In the genomic region with DNA sequence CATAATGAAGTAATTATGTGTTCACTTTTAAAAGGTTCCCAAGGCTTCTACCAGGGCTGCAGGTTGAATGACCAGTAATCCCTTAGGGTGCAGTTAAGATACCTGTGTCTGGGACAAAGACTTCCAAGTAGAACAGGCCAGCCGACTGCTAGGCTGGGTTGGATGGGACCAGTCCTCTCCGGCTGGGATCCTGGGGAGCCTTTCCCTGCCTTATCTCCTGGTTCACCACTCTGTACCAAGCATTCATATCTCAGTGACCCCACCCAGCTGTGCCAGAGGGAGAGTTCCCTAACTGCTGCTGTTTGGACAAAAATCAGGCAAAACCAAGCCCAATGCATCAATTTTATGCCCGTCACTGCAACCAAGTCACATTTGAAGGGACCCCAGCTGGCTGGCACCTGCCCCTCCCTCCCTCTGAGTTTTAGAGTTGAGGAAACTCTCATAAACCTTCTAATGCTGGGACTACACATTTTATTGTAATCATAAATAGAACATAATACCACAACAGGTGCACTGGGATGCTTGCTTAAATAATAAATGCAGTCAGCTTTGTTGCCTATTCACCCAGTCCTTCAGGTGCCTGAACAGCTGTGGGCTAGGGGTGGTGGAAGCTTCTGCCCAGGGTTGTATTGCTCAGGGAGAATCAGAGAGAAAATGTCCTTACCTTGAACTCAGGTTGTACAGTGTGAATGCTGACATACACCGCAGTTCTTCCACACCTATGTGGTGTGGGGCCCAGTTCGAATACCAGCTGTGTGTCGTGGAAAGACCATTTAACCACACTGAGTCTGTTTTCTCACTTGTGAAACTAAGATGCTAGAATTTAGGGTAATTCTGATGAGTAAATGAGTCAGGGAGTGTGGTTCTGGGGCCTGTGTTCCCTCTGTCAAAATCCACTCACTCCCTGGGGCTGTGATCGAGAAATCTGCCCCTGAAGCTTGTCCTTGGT, we compare ENCODE assay signal across 11 cellular contexts.
DNase-seq lines count a peak whose midpoint lies in the region; ATAC-seq, FAIRE-seq and TF ChIP-seq lines count a peak whose summit lies in the region.
"Had no signal": no experiment of that assay in that cellular context is flagged by ENCODE, and none has a peak within 500 bp of the region (broad histone marks: within the 10 kb centered on the region; RNA-seq: fewer than 3 reads in every experiment).

No MANE protein-coding gene starts in this region.

- no peak overlapping the region for H2AFZ ChIP-seq in KMS-11 (ENCODE audit: low read depth)

- H3K27me3 ChIP-seq in KMS-11 (ENCODE audit: insufficient read depth, low read depth) (no peaks in the 10 kb centered on the region), uterus (no peaks in the 10 kb centered on the region)
- H3K27me3 ChIP-seq: breast epithelium, right lobe of liver had no signal

- no peak for TF ChIP-seq POLR2A in GM12891 (IDR thresholded peaks at IDR 0.05; ENCODE audit: low read depth, low read length)
- TF ChIP-seq POLR2A in uterus (IDR thresholded peaks at IDR 0.05), result no peak

- H3K4me3 ChIP-seq in KMS-11 (IDR thresholded peaks at IDR 0.05; ENCODE audit: insufficient read depth, low read depth, low read length), result peak overlapping the region; percentile 58
- no peak overlapping the region for H3K4me3 ChIP-seq in uterus
- H3K4me3 ChIP-seq: breast epithelium, right lobe of liver had no signal

- FAIRE-seq in GM12891 (lab: Jason Lieb, UNC), result peak; percentile 41

- intact Hi-C loops in left colon (cut with DNase I, micrococcal nuclease), result no loop called here
- intact Hi-C loops in uterus (cut with DNase I; ENCODE audit: low total_unique reads), result no loop called here

- H3K27ac ChIP-seq in KMS-11 (peak overlapping the region; percentile 97), uterus (no peak overlapping the region)
- H3K27ac ChIP-seq: breast epithelium, right lobe of liver had no signal

- DNase-seq in GM12891 (ENCODE audit: insufficient read length, low spot score), result no peak
- peak; percentile 7 for DNase-seq in GM19238 (ENCODE audit: insufficient read length, low spot score)
- peak; percentile 62 to 86 for DNase-seq in left colon
- no peak for DNase-seq in uterus
- no peak for DNase-seq in iPS-NIHi7 (ENCODE audit: extremely low spot score)
- DNase-seq: activated CD4-positive, CD25-positive, alpha-beta regulatory T cell; right lobe of liver had no signal

- no peaks in the 10 kb centered on the region for H3K79me2 ChIP-seq in KMS-11 (ENCODE audit: insufficient read depth, low read depth)

- H3K36me3 ChIP-seq in KMS-11 (ENCODE audit: insufficient read depth), result no peaks in the 10 kb centered on the region
- H3K36me3 ChIP-seq in uterus, result no peaks in the 10 kb centered on the region
- H3K36me3 ChIP-seq: breast epithelium, right lobe of liver had no signal

- TF ChIP-seq CTCF in KMS-11 (conservative IDR thresholded peaks at IDR 0.05; ENCODE audit: low read depth, low read length), result no peak
- TF ChIP-seq CTCF in uterus (IDR thresholded peaks at IDR 0.05), result no peak

- peak; percentile 66 for ATAC-seq in left colon
- no peak for ATAC-seq in HG03469 (IDR thresholded peaks at IDR 0.05; ENCODE audit: unreplicated experiment)
- ATAC-seq in HG03196 (IDR thresholded peaks at IDR 0.05; ENCODE audit: unreplicated experiment), result no peak
- ATAC-seq: right lobe of liver had no signal

- H3K9me3 ChIP-seq in uterus, result no peaks in the 10 kb centered on the region
- H3K9me3 ChIP-seq: breast epithelium, right lobe of liver had no signal

- peak overlapping the region; percentile 47 for H3K9ac ChIP-seq in KMS-11

- peaks cover 96% of the 10 kb centered on the region for H3K4me1 ChIP-seq in KMS-11 (ENCODE audit: low read depth, poor library complexity, severe bottlenecking)
- H3K4me1 ChIP-seq in uterus, result no peaks in the 10 kb centered on the region
- H3K4me1 ChIP-seq: breast epithelium had no signal

- H3K4me2 ChIP-seq in KMS-11, result peak overlapping the region; percentile 94

- no peaks in the 10 kb centered on the region for H4K20me1 ChIP-seq in KMS-11 (ENCODE audit: insufficient read depth)

TF ChIP-seq in GM12891, 5 proteins besides CTCF, POLR2A, EP300 and RAD21:
- TF ChIP-seq SPI1 (IDR thresholded peaks at IDR 0.05; ENCODE audit: low read depth, low read length) (no peak), TAF1 (IDR thresholded peaks at IDR 0.05; ENCODE audit: low read depth, low read length) (no peak), POU2F2 (IDR thresholded peaks at IDR 0.05; ENCODE audit: low read depth, low read length) (no peak), POLR2AphosphoS5 (IDR thresholded peaks at IDR 0.05; ENCODE audit: low read depth, low read length) (no peak), PAX5 (IDR thresholded peaks at IDR 0.05; ENCODE audit: insufficient read depth, low read length, severe bottlenecking) (no peak)
TF ChIP-seq in GM12891: peak in this region for 0.

Comparison
In these comparisons a context has a peak if more than half of its experiments do, and no peak if none do; other contexts are left out.
1. DNase-seq: peak in GM19238 (single experiment) and left colon (2 of 2); none in GM12891 (single experiment), uterus (0 of 2) and iPS-NIHi7 (single experiment).